19 cellular contexts compared by ENCODE assay signal in genomic region chr9:122197334-122197872, GRCh38. TPM values are rescaled to one million over a fixed set of nuclear protein-coding genes. Genes with fewer than 3 reads are reported as not detected.
DNase-seq lines count a peak whose midpoint lies in the region; ATAC-seq and TF ChIP-seq lines count a peak whose summit lies in the region.
"Had no signal": no experiment of that assay in that cellular context is flagged by ENCODE, and none has a peak within 500 bp of the region (broad histone marks: within the 10 kb centered on the region; RNA-seq: fewer than 3 reads in every experiment).

No MANE protein-coding gene starts in this region.

- DNase-seq in NCI-H128 (lab: John Stamatoyannopoulos, UW; ENCODE audit: unreplicated experiment): peak; percentile 64
- peak; percentile 85 for DNase-seq in NCI-H345 treated with DMSO at 0.1 percent for 48 hours (lab: John Stamatoyannopoulos, UW; ENCODE audit: unreplicated experiment)
- DNase-seq in glutamatergic neuron: peak; percentile 51
- DNase-seq in left lung: no peak
- DNase-seq: activated CD4-positive, CD25-positive, alpha-beta regulatory T cell; activated CD8-positive, alpha-beta memory T cell treated with anti-CD3 and anti-CD28 coated beads, Interleukin-2, amount 10 ng/mL, durations not matched to agents 7 days and 5 days; activated gamma-delta T cell; anterior cingulate cortex; endodermal cell; occipital lobe; Right ventricle myocardium superior; sigmoid colon; T-helper 2 cell had no signal

- no peaks in the 10 kb centered on the region for H3K27me3 Mint-ChIP-seq in glutamatergic neuron (ENCODE audit: unreplicated experiment)

- no peak overlapping the region for H3K27ac ChIP-seq in left lung
- H3K27ac ChIP-seq: sigmoid colon had no signal

- TF ChIP-seq CTCF in glutamatergic neuron (IDR thresholded peaks at IDR 0.05; ENCODE audit: partially characterized antibody, unreplicated experiment): no peak
- TF ChIP-seq CTCF in left lung (IDR thresholded peaks at IDR 0.05): no peak

- H3K9me3 Mint-ChIP-seq in glutamatergic neuron (ENCODE audit: unreplicated experiment): no peaks in the 10 kb centered on the region
- H3K9me3 Mint-ChIP-seq: endodermal cell had no signal

- intact Hi-C loops in left lung (cut with DNase I): no loop called here

- H3K4me1 ChIP-seq in left lung: no peaks in the 10 kb centered on the region
- H3K4me1 ChIP-seq: sigmoid colon had no signal

- H3K4me3 ChIP-seq in left lung: no peak overlapping the region
- H3K4me3 ChIP-seq: K562, sigmoid colon had no signal

- peaks cover 10% of the 10 kb centered on the region for H3K4me1 Mint-ChIP-seq in glutamatergic neuron (ENCODE audit: low read depth, unreplicated experiment)
- H3K4me1 Mint-ChIP-seq: activated CD8-positive, alpha-beta memory T cell treated with anti-CD3 and anti-CD28 coated beads, Interleukin-2, amount 10 ng/mL, durations not matched to agents 7 days and 5 days; endodermal cell had no signal

- H3K9me3 ChIP-seq in left lung: no peaks in the 10 kb centered on the region
- H3K9me3 ChIP-seq: sigmoid colon had no signal

- no peak overlapping the region for H3K27ac Mint-ChIP-seq in glutamatergic neuron (ENCODE audit: unreplicated experiment)
- H3K27ac Mint-ChIP-seq: activated CD8-positive, alpha-beta memory T cell treated with anti-CD3 and anti-CD28 coated beads, Interleukin-2, amount 10 ng/mL, durations not matched to agents 7 days and 5 days; endodermal cell had no signal

- ATAC-seq in GM18511 (IDR thresholded peaks at IDR 0.05; ENCODE audit: unreplicated experiment): peak; percentile 78
- ATAC-seq in left lung: no peak
- ATAC-seq in GM19395 (IDR thresholded peaks at IDR 0.05; ENCODE audit: unreplicated experiment): no peak
- no peak for ATAC-seq in HG03460 (IDR thresholded peaks at IDR 0.05; ENCODE audit: unreplicated experiment)
- no peak for ATAC-seq in GM19397 (IDR thresholded peaks at IDR 0.05; ENCODE audit: unreplicated experiment)
- ATAC-seq: activated CD8-positive, alpha-beta memory T cell treated with anti-CD3 and anti-CD28 coated beads, Interleukin-2, amount 10 ng/mL, durations not matched to agents 7 days and 5 days; K562 had no signal

- peaks cover 0 to 9% of the 10 kb centered on the region in 2 donors for H3K27me3 ChIP-seq in left lung
- H3K27me3 ChIP-seq: sigmoid colon had no signal

- no peak overlapping the region for H3K4me3 Mint-ChIP-seq in glutamatergic neuron (ENCODE audit: unreplicated experiment)
- H3K4me3 Mint-ChIP-seq: activated CD8-positive, alpha-beta memory T cell treated with anti-CD3 and anti-CD28 coated beads, Interleukin-2, amount 10 ng/mL, durations not matched to agents 7 days and 5 days; endodermal cell had no signal

- no peaks in the 10 kb centered on the region for H3K36me3 Mint-ChIP-seq in glutamatergic neuron (ENCODE audit: unreplicated experiment)
- H3K36me3 Mint-ChIP-seq: activated CD8-positive, alpha-beta memory T cell treated with anti-CD3 and anti-CD28 coated beads, Interleukin-2, amount 10 ng/mL, durations not matched to agents 7 days and 5 days had no signal

- no peaks in the 10 kb centered on the region for H3K36me3 ChIP-seq in left lung

RNA-seq across cellular contexts. Expression of gene LHX6, which starts 31.4 kb away (rescaled TPM):
- total RNA-seq in glutamatergic neuron (ENCODE audit: unreplicated experiment) (2.8 TPM), left lung (1 to 10 TPM; 4.8 to 9.1 TPM)
- total RNA-seq: activated CD8-positive, alpha-beta memory T cell treated with anti-CD3 and anti-CD28 coated beads, Interleukin-2, amount 10 ng/mL, durations not matched to agents 7 days and 5 days; chondrocyte had no signal

RNA-seq across cellular contexts. Expression of gene MORN5, which starts 37.7 kb away (rescaled TPM):
- not detected for total RNA-seq in glutamatergic neuron (ENCODE audit: unreplicated experiment)
- 1 to 10 TPM in 1 of 2 donors, not detected in 1; 3.0 TPM for total RNA-seq in left lung
- total RNA-seq: activated CD8-positive, alpha-beta memory T cell treated with anti-CD3 and anti-CD28 coated beads, Interleukin-2, amount 10 ng/mL, durations not matched to agents 7 days and 5 days; chondrocyte; K562; Right ventricle myocardium superior had no signal

RNA-seq across cellular contexts. Expression of gene NDUFA8, which starts 37.8 kb away (rescaled TPM):
- total RNA-seq in glutamatergic neuron (ENCODE audit: unreplicated experiment) (46.1 TPM), left lung (10 to 100 TPM; 42.9 to 43.4 TPM)

Comparison
In these comparisons a context has a peak if more than half of its experiments do, and no peak if none do; other contexts are left out.
1. DNase-seq: peak in NCI-H128 (single experiment), NCI-H345 treated with DMSO at 0.1 percent for 48 hours (single experiment) and glutamatergic neuron (single experiment); none in left lung (0 of 2).